21 cellular contexts compared by ENCODE assay signal in genomic region chr21:29633766-29634165, GRCh38.
"Had no signal": no experiment of that assay in that cellular context is flagged by ENCODE, and none has a peak within 500 bp of the region (broad histone marks: within the 10 kb centered on the region; RNA-seq: fewer than 3 reads in every experiment).

No MANE protein-coding gene starts in this region.

- ATAC-seq: effector memory CD8-positive, alpha-beta T cell; esophagus mucosa; foreskin keratinocyte; gastrocnemius medialis; gastroesophageal sphincter; heart left ventricle; heart right ventricle had no signal

- DNase-seq: colonic mucosa; cortex of kidney; dermis blood vessel endothelial cell; dorsolateral prefrontal cortex; effector CD4-positive, alpha-beta T cell; effector CD8-positive, alpha-beta T cell; effector memory CD4-positive, alpha-beta T cell; effector memory CD8-positive, alpha-beta T cell; endodermal cell; erythroblast; esophagus squamous epithelium; foreskin fibroblast; foreskin keratinocyte; foreskin melanocyte; gastrocnemius medialis; glutamatergic neuron; head of caudate nucleus; heart left ventricle; heart right ventricle had no signal
